In the genomic region with DNA sequence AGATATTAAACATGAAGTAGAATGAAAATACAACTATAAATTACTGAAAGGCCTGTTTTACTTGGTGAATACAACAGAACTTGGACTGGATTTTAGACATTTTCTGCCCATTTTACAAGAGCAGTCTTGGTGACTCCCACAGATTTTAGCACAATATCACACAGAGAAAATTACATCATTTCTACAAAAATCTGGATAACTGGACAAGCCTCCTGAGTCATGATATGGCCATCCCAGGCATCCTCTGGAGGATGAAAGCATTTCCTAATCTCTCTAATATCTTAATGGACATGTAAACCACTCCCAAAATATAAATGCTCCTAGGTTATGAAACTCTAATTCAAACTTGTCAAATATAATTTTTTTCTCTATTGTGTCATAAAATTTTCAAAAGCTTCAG, we compare ENCODE assay signal across 19 cellular contexts.
"Had no signal": no experiment of that assay in that cellular context is flagged by ENCODE, and none has a peak within 500 bp of the region (broad histone marks: within the 10 kb centered on the region; RNA-seq: fewer than 3 reads in every experiment).

No MANE protein-coding gene starts in this region.

- H3K4me1 ChIP-seq: esophagus squamous epithelium, left ventricle myocardium inferior, neural progenitor cell, parathyroid adenoma, tibial artery, uterus had no signal

- H3K4me3 ChIP-seq: esophagus squamous epithelium, hepatocyte, left ventricle myocardium inferior, neural progenitor cell, tibial artery, uterus had no signal

- H2AFZ ChIP-seq: hepatocyte, neural progenitor cell, parathyroid adenoma had no signal

- H3K9me3 ChIP-seq: esophagus squamous epithelium, left ventricle myocardium inferior, tibial artery, uterus had no signal

- H3K79me2 ChIP-seq: hepatocyte, parathyroid adenoma had no signal

- DNase-seq: activated CD4-positive, alpha-beta memory T cell treated with anti-CD3 and anti-CD28 coated beads, Interleukin-2, amount 10 ng/mL, durations not matched to agents 7 days and 5 days; activated CD4-positive, alpha-beta T cell treated with anti-CD3 and anti-CD28 coated beads for 36 hours; activated naive CD4-positive, alpha-beta T cell treated with anti-CD3 and anti-CD28 coated beads, Interleukin-2, amount 50 U/mL, for 16 hours; activated T-cell treated with anti-CD3 and anti-CD28 coated beads, Interleukin-2, amount 50 U/mL, for 24 hours; amniotic stem cell; caudate nucleus; effector CD4-positive, alpha-beta T cell; esophagus squamous epithelium; kidney; left ventricle myocardium inferior; naive B cell; stimulated activated CD4-positive, alpha-beta T cell treated with anti-CD3 and anti-CD28 coated beads, Interleukin-2, amount 100 ng/mL, for 48 hours; tibial artery; uterus; WERI-Rb-1 had no signal

- H3K9ac ChIP-seq: neural progenitor cell, parathyroid adenoma had no signal

- H3K27ac ChIP-seq: esophagus squamous epithelium, hepatocyte, left ventricle myocardium inferior, neural progenitor cell, parathyroid adenoma, tibial artery, uterus, WERI-Rb-1 had no signal

- H3K27me3 ChIP-seq: esophagus squamous epithelium, hepatocyte, neural progenitor cell, tibial artery, uterus had no signal

- ATAC-seq: activated CD4-positive, alpha-beta T cell treated with anti-CD3 and anti-CD28 coated beads for 36 hours; stimulated activated memory B cell treated with anti-CD40 and anti-IgM and Interleukin-4, amounts not matched to agents 10 μg/mL and 1 μg/mL and 100 μg/mL, for 72 hours had no signal

- H3K4me2 ChIP-seq: hepatocyte, neural progenitor cell had no signal

- H3K36me3 ChIP-seq: esophagus squamous epithelium, left ventricle myocardium inferior, neural progenitor cell, tibial artery, uterus, WERI-Rb-1 had no signal
